In genomic region chr1:63969461-63969893, GRCh38 we compare ENCODE assay signal across 14 cellular contexts.
DNase-seq lines count a peak whose midpoint lies in the region; ATAC-seq and TF ChIP-seq lines count a peak whose summit lies in the region.
"Had no signal": no experiment of that assay in that cellular context is flagged by ENCODE, and none has a peak within 500 bp of the region (broad histone marks: within the 10 kb centered on the region; RNA-seq: fewer than 3 reads in every experiment).

No MANE protein-coding gene starts in this region.

- H3K4me1 ChIP-seq in SJCRH30 (peaks cover 18% of the 10 kb centered on the region), thoracic aorta (ENCODE audit: control insufficient read depth in 1 of 2, low read depth in 2 of 2) (peaks cover 18 to 81% of the 10 kb centered on the region in 2 donors)

- ATAC-seq in thoracic aorta (ENCODE audit: insufficient number of reproducible peaks, low FRiP score, low read depth) = no peak
- no peak for ATAC-seq in activated CD4-positive, CD25-positive, alpha-beta regulatory T cell treated with anti-CD3 and anti-CD28 coated beads, Interleukin-2, amount 50 U/mL, for 24 hours
- ATAC-seq: Panc1 had no signal

- H3K36me3 ChIP-seq in SJCRH30 = no peaks in the 10 kb centered on the region
- no peaks in the 10 kb centered on the region for H3K36me3 ChIP-seq in thoracic aorta

- DNase-seq in HT-29 (ENCODE audit: low spot score) (peak; percentile 86), SJCRH30 (peak; percentile 75 to 89), iris pigment epithelial cell (ENCODE audit: low read depth) (peak; percentile 41), thoracic aorta (ENCODE audit: low spot score) (no peak), NAMALWA (ENCODE audit: low spot score) (no peak), GM19240 (ENCODE audit: insufficient read length, low spot score) (no peak)
- DNase-seq in activated CD4-positive, CD25-positive, alpha-beta regulatory T cell treated with anti-CD3 and anti-CD28 coated beads, Interleukin-2, amount 50 U/mL, for 72 hours = no peak
- DNase-seq: COR-L47, NCI-H146, nephron progenitor cell had no signal

- no peaks in the 10 kb centered on the region for H3K9me3 ChIP-seq in SJCRH30 (replicated peaks)
- H3K9me3 ChIP-seq in thoracic aorta = no peaks in the 10 kb centered on the region

- H3K4me3 ChIP-seq in SJCRH30 (no peak overlapping the region), thoracic aorta (no peak overlapping the region)

- peak overlapping the region; percentile 48 for H3K27ac ChIP-seq in SJCRH30
- peak overlapping the region; percentile 57 to 67 for H3K27ac ChIP-seq in thoracic aorta
- H3K27ac ChIP-seq: HL-60, VCaP had no signal

- TF ChIP-seq CTCF in thoracic aorta (IDR thresholded peaks at IDR 0.05) = no peak

- H3K27me3 ChIP-seq in SJCRH30 (no peaks in the 10 kb centered on the region), thoracic aorta (replicated peaks; ENCODE audit: insufficient read depth) (no peaks in the 10 kb centered on the region)

Comparison
In these comparisons a context has a peak if more than half of its experiments do, and no peak if none do; other contexts are left out.
1. DNase-seq: peak in HT-29 (single experiment), SJCRH30 (2 of 2) and iris pigment epithelial cell (single experiment); none in thoracic aorta (single experiment), NAMALWA (single experiment), activated CD4-positive, CD25-positive, alpha-beta regulatory T cell treated with anti-CD3 and anti-CD28 coated beads, Interleukin-2, amount 50 U/mL, for 72 hours (single experiment) and GM19240 (single experiment).